1 cellular context compared by ENCODE assay signal in genomic region chr2:74578476-74578875, GRCh38.
TF ChIP-seq lines count a peak whose summit lies in the region.

No MANE protein-coding gene starts in this region.

TF ChIP-seq in GM12878, 131 proteins besides CTCF, POLR2A, EP300 and RAD21:
- TF ChIP-seq ETV6 (conservative IDR thresholded peaks at IDR 0.05 in 1 of 2, IDR thresholded peaks at IDR 0.05 in 1 of 2; ENCODE audit: borderline replicate concordance in 1 of 2, low read depth in 1 of 2) (0 out of 4 replicates have a peak, but pooled peaks of 1 of the 2 experiments have one; percentile 22), TCF3 (IDR thresholded peaks at IDR 0.05; ENCODE audit: borderline replicate concordance, insufficient read depth, low read depth, low read length) (peak; percentile 70; the same call in 1 of the 2 replicates), CBX5 (IDR thresholded peaks at IDR 0.05; ENCODE audit: low read depth) (no peak), TCF12 (IDR thresholded peaks at IDR 0.05; ENCODE audit: low read depth, low read length) (peak; percentile 73), SREBF2 (IDR thresholded peaks at IDR 0.05; ENCODE audit: low read length) (no peak)
